In the genomic region with DNA sequence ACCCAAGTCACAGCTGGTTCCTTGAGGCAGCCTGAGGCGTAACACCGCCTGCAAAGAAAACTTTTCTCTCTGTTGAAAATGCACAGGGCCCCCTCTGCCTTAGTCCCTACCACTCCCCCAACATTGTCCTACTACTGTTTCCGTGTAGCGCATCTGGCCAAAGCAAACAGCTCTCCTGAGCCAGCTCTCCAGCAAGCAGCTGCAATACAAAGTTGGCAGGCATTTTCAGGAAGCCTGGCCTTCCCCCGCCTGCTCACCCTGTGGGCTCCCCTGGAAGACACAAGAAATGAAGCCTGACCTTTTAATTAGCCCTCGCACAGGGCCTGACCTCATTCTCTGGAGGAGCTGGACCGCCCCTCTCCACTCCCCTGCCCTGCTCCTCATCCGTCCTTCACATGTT, we compare ENCODE assay signal across 2 cellular contexts.
TF ChIP-seq lines count a peak whose summit lies in the region.

No MANE protein-coding gene starts in this region.

TF ChIP-seq in liver, 16 proteins besides CTCF, POLR2A, EP300 and RAD21 (continued from another document):
- TF ChIP-seq, protein P1, sequence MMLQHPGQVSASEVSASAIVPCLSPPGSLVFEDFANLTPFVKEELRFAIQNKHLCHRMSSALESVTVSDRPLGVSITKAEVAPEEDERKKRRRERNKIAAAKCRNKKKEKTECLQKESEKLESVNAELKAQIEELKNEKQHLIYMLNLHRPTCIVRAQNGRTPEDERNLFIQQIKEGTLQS (IDR thresholded peaks at IDR 0.05), result no peak

TF ChIP-seq in HepG2, 621 proteins besides CTCF, POLR2A, EP300 and RAD21 (continued from another document):
- TF ChIP-seq, protein P2, sequence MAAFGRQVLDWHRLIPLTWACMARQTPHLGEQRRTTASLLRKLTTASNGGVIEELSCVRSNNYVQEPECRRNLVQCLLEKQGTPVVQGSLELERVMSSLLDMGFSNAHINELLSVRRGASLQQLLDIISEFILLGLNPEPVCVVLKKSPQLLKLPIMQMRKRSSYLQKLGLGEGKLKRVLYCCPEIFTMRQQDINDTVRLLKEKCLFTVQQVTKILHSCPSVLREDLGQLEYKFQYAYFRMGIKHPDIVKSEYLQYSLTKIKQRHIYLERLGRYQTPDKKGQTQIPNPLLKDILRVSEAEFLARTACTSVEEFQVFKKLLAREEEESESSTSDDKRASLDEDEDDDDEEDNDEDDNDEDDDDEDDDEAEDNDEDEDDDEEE (CRISPR knock-in tag; IDR thresholded peaks at IDR 0.05), result no peak
- TF ChIP-seq SUZ12 (IDR thresholded peaks at IDR 0.05; ENCODE audit: low read depth, low read length), result no peak
- no peak for TF ChIP-seq RARG (CRISPR knock-in tag; IDR thresholded peaks at IDR 0.05; ENCODE audit: low read depth)
- TF ChIP-seq, protein P3, sequence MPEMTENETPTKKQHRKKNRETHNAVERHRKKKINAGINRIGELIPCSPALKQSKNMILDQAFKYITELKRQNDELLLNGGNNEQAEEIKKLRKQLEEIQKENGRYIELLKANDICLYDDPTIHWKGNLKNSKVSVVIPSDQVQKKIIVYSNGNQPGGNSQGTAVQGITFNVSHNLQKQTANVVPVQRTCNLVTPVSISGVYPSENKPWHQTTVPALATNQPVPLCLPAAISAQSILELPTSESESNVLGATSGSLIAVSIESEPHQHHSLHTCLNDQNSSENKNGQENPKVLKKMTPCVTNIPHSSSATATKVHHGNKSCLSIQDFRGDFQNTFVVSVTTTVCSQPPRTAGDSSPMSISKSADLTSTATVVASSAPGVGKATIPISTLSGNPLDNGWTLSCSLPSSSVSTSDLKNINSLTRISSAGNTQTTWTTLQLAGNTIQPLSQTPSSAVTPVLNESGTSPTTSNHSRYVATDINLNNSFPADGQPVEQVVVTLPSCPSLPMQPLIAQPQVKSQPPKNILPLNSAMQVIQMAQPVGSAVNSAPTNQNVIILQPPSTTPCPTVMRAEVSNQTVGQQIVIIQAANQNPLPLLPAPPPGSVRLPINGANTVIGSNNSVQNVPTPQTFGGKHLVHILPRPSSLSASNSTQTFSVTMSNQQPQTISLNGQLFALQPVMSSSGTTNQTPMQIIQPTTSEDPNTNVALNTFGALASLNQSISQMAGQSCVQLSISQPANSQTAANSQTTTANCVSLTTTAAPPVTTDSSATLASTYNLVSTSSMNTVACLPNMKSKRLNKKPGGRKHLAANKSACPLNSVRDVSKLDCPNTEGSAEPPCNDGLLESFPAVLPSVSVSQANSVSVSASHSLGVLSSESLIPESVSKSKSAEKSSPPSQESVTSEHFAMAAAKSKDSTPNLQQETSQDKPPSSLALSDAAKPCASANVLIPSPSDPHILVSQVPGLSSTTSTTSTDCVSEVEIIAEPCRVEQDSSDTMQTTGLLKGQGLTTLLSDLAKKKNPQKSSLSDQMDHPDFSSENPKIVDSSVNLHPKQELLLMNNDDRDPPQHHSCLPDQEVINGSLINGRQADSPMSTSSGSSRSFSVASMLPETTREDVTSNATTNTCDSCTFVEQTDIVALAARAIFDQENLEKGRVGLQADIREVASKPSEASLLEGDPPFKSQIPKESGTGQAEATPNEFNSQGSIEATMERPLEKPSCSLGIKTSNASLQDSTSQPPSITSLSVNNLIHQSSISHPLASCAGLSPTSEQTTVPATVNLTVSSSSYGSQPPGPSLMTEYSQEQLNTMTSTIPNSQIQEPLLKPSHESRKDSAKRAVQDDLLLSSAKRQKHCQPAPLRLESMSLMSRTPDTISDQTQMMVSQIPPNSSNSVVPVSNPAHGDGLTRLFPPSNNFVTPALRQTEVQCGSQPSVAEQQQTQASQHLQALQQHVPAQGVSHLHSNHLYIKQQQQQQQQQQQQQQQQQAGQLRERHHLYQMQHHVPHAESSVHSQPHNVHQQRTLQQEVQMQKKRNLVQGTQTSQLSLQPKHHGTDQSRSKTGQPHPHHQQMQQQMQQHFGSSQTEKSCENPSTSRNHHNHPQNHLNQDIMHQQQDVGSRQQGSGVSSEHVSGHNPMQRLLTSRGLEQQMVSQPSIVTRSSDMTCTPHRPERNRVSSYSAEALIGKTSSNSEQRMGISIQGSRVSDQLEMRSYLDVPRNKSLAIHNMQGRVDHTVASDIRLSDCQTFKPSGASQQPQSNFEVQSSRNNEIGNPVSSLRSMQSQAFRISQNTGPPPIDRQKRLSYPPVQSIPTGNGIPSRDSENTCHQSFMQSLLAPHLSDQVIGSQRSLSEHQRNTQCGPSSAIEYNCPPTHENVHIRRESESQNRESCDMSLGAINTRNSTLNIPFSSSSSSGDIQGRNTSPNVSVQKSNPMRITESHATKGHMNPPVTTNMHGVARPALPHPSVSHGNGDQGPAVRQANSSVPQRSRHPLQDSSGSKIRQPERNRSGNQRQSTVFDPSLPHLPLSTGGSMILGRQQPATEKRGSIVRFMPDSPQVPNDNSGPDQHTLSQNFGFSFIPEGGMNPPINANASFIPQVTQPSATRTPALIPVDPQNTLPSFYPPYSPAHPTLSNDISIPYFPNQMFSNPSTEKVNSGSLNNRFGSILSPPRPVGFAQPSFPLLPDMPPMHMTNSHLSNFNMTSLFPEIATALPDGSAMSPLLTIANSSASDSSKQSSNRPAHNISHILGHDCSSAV (CRISPR knock-in tag; IDR thresholded peaks at IDR 0.05; ENCODE audit: borderline replicate concordance), result no peak
- no peak for TF ChIP-seq GLI4 (CRISPR knock-in tag; IDR thresholded peaks at IDR 0.05; ENCODE audit: borderline replicate concordance)
- no peak for TF ChIP-seq AGO1 (IDR thresholded peaks at IDR 0.05; ENCODE audit: low read depth, low read length, poor library complexity, severe bottlenecking)
- TF ChIP-seq, protein P4, sequence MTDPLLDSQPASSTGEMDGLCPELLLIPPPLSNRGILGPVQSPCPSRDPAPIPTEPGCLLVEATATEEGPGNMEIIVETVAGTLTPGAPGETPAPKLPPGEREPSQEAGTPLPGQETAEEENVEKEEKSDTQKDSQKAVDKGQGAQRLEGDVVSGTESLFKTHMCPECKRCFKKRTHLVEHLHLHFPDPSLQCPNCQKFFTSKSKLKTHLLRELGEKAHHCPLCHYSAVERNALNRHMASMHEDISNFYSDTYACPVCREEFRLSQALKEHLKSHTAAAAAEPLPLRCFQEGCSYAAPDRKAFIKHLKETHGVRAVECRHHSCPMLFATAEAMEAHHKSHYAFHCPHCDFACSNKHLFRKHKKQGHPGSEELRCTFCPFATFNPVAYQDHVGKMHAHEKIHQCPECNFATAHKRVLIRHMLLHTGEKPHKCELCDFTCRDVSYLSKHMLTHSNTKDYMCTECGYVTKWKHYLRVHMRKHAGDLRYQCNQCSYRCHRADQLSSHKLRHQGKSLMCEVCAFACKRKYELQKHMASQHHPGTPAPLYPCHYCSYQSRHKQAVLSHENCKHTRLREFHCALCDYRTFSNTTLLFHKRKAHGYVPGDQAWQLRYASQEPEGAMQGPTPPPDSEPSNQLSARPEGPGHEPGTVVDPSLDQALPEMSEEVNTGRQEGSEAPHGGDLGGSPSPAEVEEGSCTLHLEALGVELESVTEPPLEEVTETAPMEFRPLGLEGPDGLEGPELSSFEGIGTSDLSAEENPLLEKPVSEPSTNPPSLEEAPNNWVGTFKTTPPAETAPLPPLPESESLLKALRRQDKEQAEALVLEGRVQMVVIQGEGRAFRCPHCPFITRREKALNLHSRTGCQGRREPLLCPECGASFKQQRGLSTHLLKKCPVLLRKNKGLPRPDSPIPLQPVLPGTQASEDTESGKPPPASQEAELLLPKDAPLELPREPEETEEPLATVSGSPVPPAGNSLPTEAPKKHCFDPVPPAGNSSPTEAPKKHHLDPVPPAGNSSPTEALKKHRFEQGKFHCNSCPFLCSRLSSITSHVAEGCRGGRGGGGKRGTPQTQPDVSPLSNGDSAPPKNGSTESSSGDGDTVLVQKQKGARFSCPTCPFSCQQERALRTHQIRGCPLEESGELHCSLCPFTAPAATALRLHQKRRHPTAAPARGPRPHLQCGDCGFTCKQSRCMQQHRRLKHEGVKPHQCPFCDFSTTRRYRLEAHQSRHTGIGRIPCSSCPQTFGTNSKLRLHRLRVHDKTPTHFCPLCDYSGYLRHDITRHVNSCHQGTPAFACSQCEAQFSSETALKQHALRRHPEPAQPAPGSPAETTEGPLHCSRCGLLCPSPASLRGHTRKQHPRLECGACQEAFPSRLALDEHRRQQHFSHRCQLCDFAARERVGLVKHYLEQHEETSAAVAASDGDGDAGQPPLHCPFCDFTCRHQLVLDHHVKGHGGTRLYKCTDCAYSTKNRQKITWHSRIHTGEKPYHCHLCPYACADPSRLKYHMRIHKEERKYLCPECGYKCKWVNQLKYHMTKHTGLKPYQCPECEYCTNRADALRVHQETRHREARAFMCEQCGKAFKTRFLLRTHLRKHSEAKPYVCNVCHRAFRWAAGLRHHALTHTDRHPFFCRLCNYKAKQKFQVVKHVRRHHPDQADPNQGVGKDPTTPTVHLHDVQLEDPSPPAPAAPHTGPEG (CRISPR knock-in tag; IDR thresholded peaks at IDR 0.05), result no peak
- TF ChIP-seq NFKBIZ (CRISPR knock-in tag; IDR thresholded peaks at IDR 0.05), result no peak
- no peak for TF ChIP-seq RFX3 (CRISPR knock-in tag; IDR thresholded peaks at IDR 0.05)
- no peak for TF ChIP-seq SYNCRIP (IDR thresholded peaks at IDR 0.05; ENCODE audit: insufficient read depth, low read depth, low read length)
- TF ChIP-seq ZNF350 (CRISPR knock-in tag; IDR thresholded peaks at IDR 0.05; ENCODE audit: borderline replicate concordance, low read depth), result no peak
- TF ChIP-seq, protein P5, sequence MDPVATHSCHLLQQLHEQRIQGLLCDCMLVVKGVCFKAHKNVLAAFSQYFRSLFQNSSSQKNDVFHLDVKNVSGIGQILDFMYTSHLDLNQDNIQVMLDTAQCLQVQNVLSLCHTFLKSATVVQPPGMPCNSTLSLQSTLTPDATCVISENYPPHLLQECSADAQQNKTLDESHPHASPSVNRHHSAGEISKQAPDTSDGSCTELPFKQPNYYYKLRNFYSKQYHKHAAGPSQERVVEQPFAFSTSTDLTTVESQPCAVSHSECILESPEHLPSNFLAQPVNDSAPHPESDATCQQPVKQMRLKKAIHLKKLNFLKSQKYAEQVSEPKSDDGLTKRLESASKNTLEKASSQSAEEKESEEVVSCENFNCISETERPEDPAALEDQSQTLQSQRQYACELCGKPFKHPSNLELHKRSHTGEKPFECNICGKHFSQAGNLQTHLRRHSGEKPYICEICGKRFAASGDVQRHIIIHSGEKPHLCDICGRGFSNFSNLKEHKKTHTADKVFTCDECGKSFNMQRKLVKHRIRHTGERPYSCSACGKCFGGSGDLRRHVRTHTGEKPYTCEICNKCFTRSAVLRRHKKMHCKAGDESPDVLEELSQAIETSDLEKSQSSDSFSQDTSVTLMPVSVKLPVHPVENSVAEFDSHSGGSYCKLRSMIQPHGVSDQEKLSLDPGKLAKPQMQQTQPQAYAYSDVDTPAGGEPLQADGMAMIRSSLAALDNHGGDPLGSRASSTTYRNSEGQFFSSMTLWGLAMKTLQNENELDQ (CRISPR knock-in tag; IDR thresholded peaks at IDR 0.05; ENCODE audit: borderline replicate concordance), result no peak
- TF ChIP-seq ZNF296 (CRISPR knock-in tag; conservative IDR thresholded peaks at IDR 0.05), result no peak
- TF ChIP-seq ZNF841 (CRISPR knock-in tag; IDR thresholded peaks at IDR 0.05; ENCODE audit: borderline replicate concordance), result no peak
- TF ChIP-seq, protein P6, sequence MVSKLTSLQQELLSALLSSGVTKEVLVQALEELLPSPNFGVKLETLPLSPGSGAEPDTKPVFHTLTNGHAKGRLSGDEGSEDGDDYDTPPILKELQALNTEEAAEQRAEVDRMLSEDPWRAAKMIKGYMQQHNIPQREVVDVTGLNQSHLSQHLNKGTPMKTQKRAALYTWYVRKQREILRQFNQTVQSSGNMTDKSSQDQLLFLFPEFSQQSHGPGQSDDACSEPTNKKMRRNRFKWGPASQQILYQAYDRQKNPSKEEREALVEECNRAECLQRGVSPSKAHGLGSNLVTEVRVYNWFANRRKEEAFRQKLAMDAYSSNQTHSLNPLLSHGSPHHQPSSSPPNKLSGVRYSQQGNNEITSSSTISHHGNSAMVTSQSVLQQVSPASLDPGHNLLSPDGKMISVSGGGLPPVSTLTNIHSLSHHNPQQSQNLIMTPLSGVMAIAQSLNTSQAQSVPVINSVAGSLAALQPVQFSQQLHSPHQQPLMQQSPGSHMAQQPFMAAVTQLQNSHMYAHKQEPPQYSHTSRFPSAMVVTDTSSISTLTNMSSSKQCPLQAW (CRISPR knock-in tag; IDR thresholded peaks at IDR 0.05), result no peak
- TF ChIP-seq, protein P7, sequence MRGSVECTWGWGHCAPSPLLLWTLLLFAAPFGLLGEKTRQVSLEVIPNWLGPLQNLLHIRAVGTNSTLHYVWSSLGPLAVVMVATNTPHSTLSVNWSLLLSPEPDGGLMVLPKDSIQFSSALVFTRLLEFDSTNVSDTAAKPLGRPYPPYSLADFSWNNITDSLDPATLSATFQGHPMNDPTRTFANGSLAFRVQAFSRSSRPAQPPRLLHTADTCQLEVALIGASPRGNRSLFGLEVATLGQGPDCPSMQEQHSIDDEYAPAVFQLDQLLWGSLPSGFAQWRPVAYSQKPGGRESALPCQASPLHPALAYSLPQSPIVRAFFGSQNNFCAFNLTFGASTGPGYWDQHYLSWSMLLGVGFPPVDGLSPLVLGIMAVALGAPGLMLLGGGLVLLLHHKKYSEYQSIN (CRISPR knock-in tag; IDR thresholded peaks at IDR 0.05; ENCODE audit: borderline replicate concordance), result no peak
TF ChIP-seq in HepG2: peak in this region for 0.
